In genomic region chr10:58267713-58268453, GRCh38 we compare ENCODE assay signal across 8 cellular contexts. TPM values are rescaled to one million over a fixed set of nuclear protein-coding genes. Genes with fewer than 3 reads are reported as not detected.
A peak's percentile ranks its signal among the peaks of the same experiment; 100 is the strongest.
DNase-seq lines count a peak whose midpoint lies in the region; TF ChIP-seq lines count a peak whose summit lies in the region.

TSS of gene IPMK (minus strand) at chr10:58267894. CDS start at chr10:58267611, 283 bp downstream.

- peak within 1 kb of the TSS; percentile 64 for H3K4me3 ChIP-seq in NT2/D1 (ENCODE audit: insufficient read length, low read depth)

- peaks cover 8% of the 10 kb centered on the region for H3K27me3 Mint-ChIP-seq in endothelial cell (ENCODE audit: unreplicated experiment)

- peak within 1 kb of the TSS; percentile 98 for H3K4me3 Mint-ChIP-seq in endothelial cell (ENCODE audit: unreplicated experiment)

- H3K36me3 Mint-ChIP-seq in endothelial cell (ENCODE audit: low read depth, unreplicated experiment), result no peaks in the 10 kb centered on the region

- H3K9me3 Mint-ChIP-seq in endothelial cell (ENCODE audit: unreplicated experiment), result no peaks in the 10 kb centered on the region

- H3K27ac Mint-ChIP-seq in endothelial cell (ENCODE audit: unreplicated experiment), result peak within 1 kb of the TSS; percentile 92

- H3K36me3 ChIP-seq in NT2/D1 (ENCODE audit: insufficient read depth, insufficient read length, low read length), result no peaks in the 10 kb centered on the region

- no peaks in the 10 kb centered on the region for H3K4me1 ChIP-seq in NT2/D1 (ENCODE audit: insufficient read depth, insufficient read length)

- H3K9me3 ChIP-seq in NT2/D1 (ENCODE audit: insufficient read depth, low read length), result no peaks in the 10 kb centered on the region; the same call in 1 of the 2 replicates

- TF ChIP-seq CTCF in GM20000 (IDR thresholded peaks at IDR 0.05; ENCODE audit: extremely low read depth, missing control alignments) (no peak), endothelial cell (IDR thresholded peaks at IDR 0.05; ENCODE audit: unreplicated experiment) (no peak)

- peaks cover 17% of the 10 kb centered on the region for H3K4me1 Mint-ChIP-seq in endothelial cell (ENCODE audit: unreplicated experiment)

- peak within 1 kb of the TSS; percentile 76 for H3K9ac ChIP-seq in NT2/D1 (ENCODE audit: insufficient read length, low read depth)

- H3K27me3 ChIP-seq in NT2/D1 (ENCODE audit: insufficient read depth, insufficient read length), result no peaks in the 10 kb centered on the region

- peak; percentile 91 for DNase-seq in COLO668 (lab: John Stamatoyannopoulos, UW; ENCODE audit: unreplicated experiment)
- peak; percentile 89 for DNase-seq in GM20000 (ENCODE audit: low spot score)
- peak; percentile 40 for DNase-seq in HS-27A (ENCODE audit: low read depth)
- peak; percentile 55 for DNase-seq in NT2/D1 (ENCODE audit: low read depth, low spot score)
- DNase-seq in activated CD8-positive, alpha-beta memory T cell treated with anti-CD3 and anti-CD28 coated beads, Interleukin-2, amount 50 U/mL, for 24 hours (ENCODE audit: extremely low read depth), result peak; percentile 82
- DNase-seq in endothelial cell (ENCODE audit: low spot score), result peak; percentile 89
- DNase-seq in middle frontal gyrus (ENCODE audit: extremely low spot score, low spot score), result peak; percentile 87
- peak; percentile 93 to 95 for DNase-seq in stimulated activated CD8-positive, alpha-beta memory T cell treated with anti-CD3 and anti-CD28 coated beads, Interleukin-2, amount 100 ng/mL, for 48 hours (ENCODE audit: low read depth in 2 of 2)

RNA-seq across cellular contexts. Expression of gene IPMK, which starts in this region (rescaled TPM):
- total RNA-seq in endothelial cell (ENCODE audit: unreplicated experiment), result 5.5 TPM

Comparison
In these comparisons a context has a peak if more than half of its experiments do, and no peak if none do; other contexts are left out.
1. Peak in every context shown above with its lines: DNase-seq and H3K4me3 ChIP-seq.
2. DNase-seq: peak in every context shown above with its lines; median percentile 94 in stimulated activated CD8-positive, alpha-beta memory T cell treated with anti-CD3 and anti-CD28 coated beads, Interleukin-2, amount 100 ng/mL, for 48 hours; 91 in COLO668; 89 in GM20000; 89 in endothelial cell; 87 in middle frontal gyrus; 82 in activated CD8-positive, alpha-beta memory T cell treated with anti-CD3 and anti-CD28 coated beads, Interleukin-2, amount 50 U/mL, for 24 hours; 55 in NT2/D1; 40 in HS-27A.